Comparison of ENCODE assay signal across 1 cellular context in genomic region chr6:41966961-41967311, GRCh38.
TF ChIP-seq lines count a peak whose summit lies in the region.

No MANE protein-coding gene starts in this region.

TF ChIP-seq in K562, 482 proteins besides CTCF, POLR2A, EP300 and RAD21 (continues in another document):
- no peak for TF ChIP-seq XRCC3 (IDR thresholded peaks at IDR 0.05)
- no peak for TF ChIP-seq ZNF280A (IDR thresholded peaks at IDR 0.05; ENCODE audit: low read depth, partially characterized antibody)
- TF ChIP-seq ZFX (CRISPR knock-in tag; IDR thresholded peaks at IDR 0.05) = 0 out of 2 replicates have a peak, but pooled peaks have one; percentile 1
- TF ChIP-seq TAF1 (IDR thresholded peaks at IDR 0.05; ENCODE audit: control insufficient read depth, extremely low read depth, insufficient read depth, low read length, severe bottlenecking) = no peak
- TF ChIP-seq JUND (IDR thresholded peaks at IDR 0.05; ENCODE audit: borderline replicate concordance, low read depth, low read length) = peak; percentile 52; the same call in 1 of the 2 replicates
- TF ChIP-seq JUND (tag; IDR thresholded peaks at IDR 0.05; ENCODE audit: borderline replicate concordance, low read depth, low read length) = no peak; the same call in 2 of the 3 replicates
- no peak for TF ChIP-seq U2AF2 (optimal IDR thresholded peaks at IDR 0.05; ENCODE audit: low read depth, low read length)
- TF ChIP-seq SMARCE1 (IDR thresholded peaks at IDR 0.05) = peak; percentile 64
- TF ChIP-seq THAP7 (CRISPR knock-in tag; IDR thresholded peaks at IDR 0.05) = no peak
- TF ChIP-seq TRIM28 (IDR thresholded peaks at IDR 0.05) = no peak
- TF ChIP-seq ZNF76 (CRISPR knock-in tag; IDR thresholded peaks at IDR 0.05; ENCODE audit: borderline replicate concordance) = no peak
- TF ChIP-seq BACH1 (tag; IDR thresholded peaks at IDR 0.05) = peak; percentile 97
- no peak for TF ChIP-seq CAMTA2 (CRISPR knock-in tag; conservative IDR thresholded peaks at IDR 0.05)
- no peak for TF ChIP-seq ZNF384 (IDR thresholded peaks at IDR 0.05; ENCODE audit: low read depth, low read length)
- TF ChIP-seq ZNF143 (CRISPR knock-in tag; IDR thresholded peaks at IDR 0.05) = no peak
- TF ChIP-seq KAT2B (IDR thresholded peaks at IDR 0.05; ENCODE audit: low read depth, low read length) = no peak
- no peak for TF ChIP-seq RCOR1 (IDR thresholded peaks at IDR 0.05; ENCODE audit: borderline replicate concordance in 1 of 2, low read depth in 2 of 2, low read length in 2 of 2)
- no peak for TF ChIP-seq CREB5 (CRISPR knock-in tag; IDR thresholded peaks at IDR 0.05)
- TF ChIP-seq CEBPZ (IDR thresholded peaks at IDR 0.05; ENCODE audit: borderline replicate concordance, low read depth, low read length) = no peak
- TF ChIP-seq ZNF512 (tag; IDR thresholded peaks at IDR 0.05) = no peak
- TF ChIP-seq RREB1 (CRISPR knock-in tag; IDR thresholded peaks at IDR 0.05) = no peak
- peak; percentile 35; the same call in 1 of the 2 replicates for TF ChIP-seq DMBX1 (CRISPR knock-in tag; IDR thresholded peaks at IDR 0.05; ENCODE audit: borderline replicate concordance)
- no peak for TF ChIP-seq KLF10 (CRISPR knock-in tag; IDR thresholded peaks at IDR 0.05)
- no peak for TF ChIP-seq CREBBP (IDR thresholded peaks at IDR 0.05; ENCODE audit: low read depth, low read length)
- TF ChIP-seq ETV5 (CRISPR knock-in tag; IDR thresholded peaks at IDR 0.05; ENCODE audit: low read depth) = no peak
- no peak for TF ChIP-seq MLX (CRISPR knock-in tag; conservative IDR thresholded peaks at IDR 0.05)
- no peak for TF ChIP-seq U2AF1 (optimal IDR thresholded peaks at IDR 0.05; ENCODE audit: low read depth, low read length)
- TF ChIP-seq ZNF274 (IDR thresholded peaks at IDR 0.05; ENCODE audit: borderline replicate concordance, low read depth, low read length) = no peak
- 0 out of 2 replicates have a peak, but pooled peaks have one; percentile 54 for TF ChIP-seq ATF3 (IDR thresholded peaks at IDR 0.05)
- TF ChIP-seq ATF3 (CRISPR knock-in tag; conservative IDR thresholded peaks at IDR 0.05) = no peak
- TF ChIP-seq BCLAF1 (IDR thresholded peaks at IDR 0.05; ENCODE audit: borderline replicate concordance in 1 of 2, control insufficient read depth in 1 of 2, low read depth in 2 of 2, low read length in 1 of 2) = no peak
- peak; percentile 39 to 56; a peak in 2 of 4 replicates for TF ChIP-seq MNT (conservative IDR thresholded peaks at IDR 0.05)
- TF ChIP-seq DNMT1 (IDR thresholded peaks at IDR 0.05) = no peak
- TF ChIP-seq MYC (IDR thresholded peaks at IDR 0.05; ENCODE audit: low read depth, low read length) = peak; percentile 5; the same call in 1 of the 2 replicates
- no peak for TF ChIP-seq MYC (CRISPR knock-in tag; IDR thresholded peaks at IDR 0.05; ENCODE audit: borderline replicate concordance, low read depth)
- peak; percentile 99 for TF ChIP-seq NFE2 (IDR thresholded peaks at IDR 0.05; ENCODE audit: low read depth)
- no peak for TF ChIP-seq NFATC3 (IDR thresholded peaks at IDR 0.05)
- TF ChIP-seq XRCC4 (IDR thresholded peaks at IDR 0.05; ENCODE audit: extremely low read depth, insufficient read depth, insufficient read length) = no peak
- TF ChIP-seq SMAD2 (IDR thresholded peaks at IDR 0.05; ENCODE audit: low read depth, low read length) = no peak
- TF ChIP-seq MXI1 (IDR thresholded peaks at IDR 0.05; ENCODE audit: low read depth, low read length) = no peak
